8 cellular contexts compared by ENCODE assay signal in genomic region chr6:111481836-111482235, GRCh38. TPM values are rescaled to one million over a fixed set of nuclear protein-coding genes. Genes with fewer than 3 reads are reported as not detected.
A peak's percentile ranks its signal among the peaks of the same experiment; 100 is the strongest.
DNase-seq lines count a peak whose midpoint lies in the region; ATAC-seq, FAIRE-seq and TF ChIP-seq lines count a peak whose summit lies in the region.

No MANE protein-coding gene starts in this region.

- H3K36me3 Mint-ChIP-seq in activated T-cell treated with anti-CD3 and anti-CD28 coated beads, Interleukin-2, amount 50 U/mL, for 24 hours (ENCODE audit: low read depth): peaks cover 28% of the 10 kb centered on the region

- H3K27ac ChIP-seq in adrenal gland: peak overlapping the region; percentile 97 to 99 (median 99)
- H3K27ac ChIP-seq in testis: peak overlapping the region; percentile 100

- peak overlapping the region; percentile 90 for H3K27ac Mint-ChIP-seq in activated T-cell treated with anti-CD3 and anti-CD28 coated beads, Interleukin-2, amount 50 U/mL, for 24 hours

- FAIRE-seq in RCC 7860 (lab: Jason Lieb, UNC): no peak

- H3K36me3 ChIP-seq in adrenal gland (replicated peaks in 1 of 2): no peaks in the 10 kb centered on the region
- H3K36me3 ChIP-seq in kidney epithelial cell (ENCODE audit: control insufficient read depth, insufficient read depth, low read length): no peaks in the 10 kb centered on the region
- H3K36me3 ChIP-seq in testis (ENCODE audit: low read depth, missing control alignments): no peaks in the 10 kb centered on the region

- peaks cover 56% of the 10 kb centered on the region for H3K4me1 Mint-ChIP-seq in activated T-cell treated with anti-CD3 and anti-CD28 coated beads, Interleukin-2, amount 50 U/mL, for 24 hours (ENCODE audit: low read depth)

- H3K9me3 ChIP-seq in adrenal gland (replicated peaks in 1 of 3) (no peaks in the 10 kb centered on the region), testis (no peaks in the 10 kb centered on the region)

- ATAC-seq in HG03520 (IDR thresholded peaks at IDR 0.05; ENCODE audit: unreplicated experiment): peak; percentile 7
- ATAC-seq in omental fat pad (ENCODE audit: low FRiP score): no peak

- peaks cover 23 to 59% of the 10 kb centered on the region in 2 donors for H3K4me1 ChIP-seq in adrenal gland (replicated peaks in 1 of 2)
- peaks cover 23% of the 10 kb centered on the region for H3K4me1 ChIP-seq in testis

- intact Hi-C loops in adrenal gland (cut with DNase I): loop anchor here (2.0 to 10.0 kb wide), 3 partner anchors 63 to 123 kb away; partner anchors contain the start of gene TRAF3IP2 (in 2 of the 2)
- intact Hi-C loops in testis (cut with DNase I; ENCODE audit: low total_unique reads): loop anchor here (5.0 kb wide), 2 partner anchors 70 to 120 kb away; no protein-coding TSS in a partner anchor

- H3K27me3 ChIP-seq in adrenal gland (no peaks in the 10 kb centered on the region), kidney epithelial cell (ENCODE audit: control insufficient read depth, insufficient read depth, low read length) (no peaks in the 10 kb centered on the region), testis (no peaks in the 10 kb centered on the region)

- DNase-seq in activated T-cell treated with anti-CD3 and anti-CD28 coated beads, Interleukin-2, amount 50 U/mL, for 24 hours: no peak
- no peak for DNase-seq in activated T-cell treated with anti-CD3 and anti-CD28 coated beads, Interleukin-2, amount 50 U/mL, for 48 hours
- DNase-seq in adrenal gland: no peak
- no peak for DNase-seq in kidney epithelial cell (ENCODE audit: low read depth)
- DNase-seq in testis: no peak
- DNase-seq in omental fat pad (ENCODE audit: low spot score): no peak
- no peak for DNase-seq in RCC 7860 (ENCODE audit: low spot score)

- H3K4me3 ChIP-seq in adrenal gland (peak overlapping the region; percentile 5 to 96 (median 88)), kidney epithelial cell (ENCODE audit: low read depth, low read length) (peak overlapping the region; percentile 90), testis (peak overlapping the region; percentile 91 to 98)

- WGBS in adrenal gland, 4 donors: 2 to 3% (median 2%) methylated on average over 4 to 10 of the region's 10 CpGs
- WGBS in testis, 2 donors: 0 to 2% methylated on average over 10 of the region's 10 CpGs

- peak overlapping the region; percentile 92 for H3K4me3 Mint-ChIP-seq in activated T-cell treated with anti-CD3 and anti-CD28 coated beads, Interleukin-2, amount 50 U/mL, for 24 hours

- TF ChIP-seq POLR2A in adrenal gland (IDR thresholded peaks at IDR 0.05) (no peak), testis (IDR thresholded peaks at IDR 0.05) (no peak)

- no peaks in the 10 kb centered on the region for H3K27me3 Mint-ChIP-seq in activated T-cell treated with anti-CD3 and anti-CD28 coated beads, Interleukin-2, amount 50 U/mL, for 24 hours

- H3K9me3 Mint-ChIP-seq in activated T-cell treated with anti-CD3 and anti-CD28 coated beads, Interleukin-2, amount 50 U/mL, for 24 hours: no peaks in the 10 kb centered on the region

- TF ChIP-seq CTCF in adrenal gland (IDR thresholded peaks at IDR 0.05) (no peak), kidney epithelial cell (IDR thresholded peaks at IDR 0.05; ENCODE audit: insufficient read depth, low read length, poor library complexity, severe bottlenecking) (no peak), testis (IDR thresholded peaks at IDR 0.05) (no peak), omental fat pad (IDR thresholded peaks at IDR 0.05) (no peak)

RNA-seq across cellular contexts. Expression of gene REV3L, which starts 1.2 kb away (rescaled TPM):
- total RNA-seq in adrenal gland (10 to 100 TPM; 24.6 to 45.7 (median 28.4) TPM), kidney epithelial cell (16.2 and 35.7 TPM in 2 replicates), testis (10 to 100 TPM; 48.8 to 56.8 TPM), omental fat pad (100 to 1,000 TPM in 1 of 4 donors, 10 to 100 TPM in 3; 55.5 to 111 (median 63.2) TPM)
- polyA plus RNA-seq in adrenal gland (10 to 100 TPM; 16.8 to 21.7 (median 17.2) TPM), testis (ENCODE audit: insufficient read depth, low read depth, low replicate concordance) (11.1 TPM)
